Comparison of ENCODE assay signal across 14 cellular contexts in the genomic region with DNA sequence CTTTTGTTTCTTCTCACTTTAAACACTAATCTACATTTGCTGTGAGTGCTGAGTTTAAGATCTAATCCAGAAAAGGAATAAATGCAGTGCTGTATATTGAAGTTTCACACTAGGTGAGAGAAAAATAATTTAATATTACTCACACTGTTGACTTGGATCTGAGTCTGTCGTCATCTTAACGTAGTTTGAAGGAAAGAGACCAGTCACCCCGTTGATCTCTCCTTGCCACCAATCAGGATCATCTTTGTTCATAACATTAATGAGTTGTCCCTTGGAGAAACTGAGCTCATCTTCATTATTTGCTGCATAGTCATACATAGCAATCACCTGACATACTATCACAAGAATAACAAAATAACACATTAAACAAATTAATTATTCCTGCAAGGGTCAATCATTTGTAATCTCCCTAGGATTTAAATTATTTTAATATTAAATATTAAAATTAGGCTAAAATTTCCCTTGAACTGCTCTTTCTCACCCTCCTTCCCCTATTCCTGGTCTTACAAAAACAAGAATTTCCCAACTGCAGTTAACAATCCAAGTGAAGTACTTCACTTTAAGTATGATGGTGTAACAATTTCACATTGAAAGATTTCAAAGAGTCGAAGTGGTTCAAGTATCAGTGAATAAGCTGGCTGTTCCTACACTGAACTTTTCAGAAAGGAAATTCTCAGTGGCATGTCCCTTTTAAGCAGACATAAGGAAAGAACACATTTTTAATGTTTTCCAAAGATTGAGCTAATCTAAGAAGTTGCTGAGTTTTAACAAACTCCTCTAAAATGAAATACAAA.
DNase-seq lines count a peak whose midpoint lies in the region; ATAC-seq and TF ChIP-seq lines count a peak whose summit lies in the region.
"Had no signal": no experiment of that assay in that cellular context is flagged by ENCODE, and none has a peak within 500 bp of the region (broad histone marks: within the 10 kb centered on the region; RNA-seq: fewer than 3 reads in every experiment).

No MANE protein-coding gene starts in this region.

- TF ChIP-seq CTCF in IMR-90 (conservative IDR thresholded peaks at IDR 0.05; ENCODE audit: low read depth, low read length) = no peak
- TF ChIP-seq CTCF in choroid plexus epithelial cell (conservative IDR thresholded peaks at IDR 0.05; ENCODE audit: low read depth, low read length) = no peak
- no peak for TF ChIP-seq CTCF in lung (IDR thresholded peaks at IDR 0.05; ENCODE audit: control extremely low read depth, extremely low read depth)
- no peak for TF ChIP-seq CTCF in sigmoid colon (IDR thresholded peaks at IDR 0.05)

- no peak overlapping the region for H3K4me2 ChIP-seq in IMR-90 (ENCODE audit: low read depth, low read length)
- H3K4me2 ChIP-seq: KMS-11 had no signal

- no peak overlapping the region for H3K56ac ChIP-seq in IMR-90 (ENCODE audit: extremely low read depth, insufficient read depth, low read length)

- ATAC-seq in IMR-90 (ENCODE audit: low read depth) (no peak), lung (ENCODE audit: insufficient read depth, low FRiP score) (peak; percentile 11), HG02763 (IDR thresholded peaks at IDR 0.05; ENCODE audit: unreplicated experiment) (no peak)
- ATAC-seq: CD8-positive, alpha-beta T cell had no signal

- H3K9ac ChIP-seq in IMR-90 (ENCODE audit: low read depth, low read length) = no peak overlapping the region
- H3K9ac ChIP-seq: KMS-11 had no signal

- no peak overlapping the region for H2AK5ac ChIP-seq in IMR-90 (ENCODE audit: low read depth, low read length)

- DNase-seq in ELR (ENCODE audit: low read depth) (peak; percentile 34), IMR-90 (peak; percentile 59), choroid plexus epithelial cell (ENCODE audit: low read depth) (peak; percentile 11), lung (ENCODE audit: low spot score) (no peak), DMS153 treated with DMSO at 0.1 percent for 48 hours (lab: John Stamatoyannopoulos, UW; ENCODE audit: unreplicated experiment) (no peak), sigmoid colon (no peak)
- DNase-seq: CD8-positive, alpha-beta T cell; MM.1S; NCI-H1105; NCI-H187 treated with DMSO at 0.1 percent for 48 hours; NCI-H524; SIG-M5 had no signal

- in situ Hi-C loops in IMR-90 (cut with MboI; ENCODE audit: low sequenced_read_pairs) = no loop called here

- H3K14ac ChIP-seq in IMR-90 (replicated peaks; ENCODE audit: low read depth, low read length) = no peak overlapping the region

- no peak overlapping the region for H3K4ac ChIP-seq in IMR-90 (ENCODE audit: low read depth, low read length)

- H3K9me1 ChIP-seq in IMR-90 (ENCODE audit: insufficient read depth, low read length) = no peaks in the 10 kb centered on the region; the same call in 1 of the 2 replicates

- H2BK120ac ChIP-seq in IMR-90 (ENCODE audit: low read depth, low read length) = no peak overlapping the region

- H3K4me1 ChIP-seq in IMR-90 (ENCODE audit: control insufficient read depth, insufficient read depth, low read length) (peaks cover 2% of the 10 kb centered on the region; the same call in 1 of the 2 replicates), lung (ENCODE audit: control insufficient read depth in 2 of 2, insufficient read depth in 2 of 2, low read length in 2 of 2) (peaks cover 0 to 2% of the 10 kb centered on the region in 2 donors), sigmoid colon (no peaks in the 10 kb centered on the region)

- H2AFZ ChIP-seq in IMR-90 (replicated peaks; ENCODE audit: low read length, poor library complexity) = no peak overlapping the region

- TF ChIP-seq EP300 in sigmoid colon (IDR thresholded peaks at IDR 0.05) = no peak

- H2BK5ac ChIP-seq in IMR-90 (ENCODE audit: low read depth, low read length, poor library complexity, severe bottlenecking) = no peak overlapping the region

- no peak overlapping the region for H2BK15ac ChIP-seq in IMR-90 (ENCODE audit: low read depth, low read length)

- no peak overlapping the region for H3K27ac ChIP-seq in IMR-90 (ENCODE audit: insufficient read depth, low read length)
- no peak overlapping the region for H3K27ac ChIP-seq in lung (ENCODE audit: low read depth in 1 of 2, low read length in 1 of 2)
- H3K27ac ChIP-seq in sigmoid colon = no peak overlapping the region
- H3K27ac ChIP-seq: KMS-11 had no signal

- H3K18ac ChIP-seq in IMR-90 (ENCODE audit: low read depth, low read length) = no peak overlapping the region

- H3K9me3 ChIP-seq in IMR-90 (ENCODE audit: control insufficient read depth, insufficient read depth, low read length) (no peaks in the 10 kb centered on the region), lung (ENCODE audit: control insufficient read depth in 2 of 2, insufficient read depth in 1 of 2, low read length in 1 of 2) (no peaks in the 10 kb centered on the region), sigmoid colon (no peaks in the 10 kb centered on the region)

- peaks cover 17% of the 10 kb centered on the region for H3K36me3 ChIP-seq in IMR-90 (ENCODE audit: control insufficient read depth, insufficient read depth, low read length)
- peaks cover 12 to 28% of the 10 kb centered on the region in 2 donors for H3K36me3 ChIP-seq in lung (ENCODE audit: control insufficient read depth in 2 of 2, insufficient read depth in 2 of 2, low read length in 2 of 2)
- H3K36me3 ChIP-seq in sigmoid colon = peaks cover 0 to 88% (median 12%) of the 10 kb centered on the region in 4 donors

- H3K23ac ChIP-seq in IMR-90 (ENCODE audit: low read depth, low read length) = no peak overlapping the region

- intact Hi-C loops in IMR-90 (cut with micrococcal nuclease) = no loop called here
- intact Hi-C loops in sigmoid colon (cut with DNase I) = no loop called here

- TF ChIP-seq POLR2A in IMR-90 (IDR thresholded peaks at IDR 0.05; ENCODE audit: low read depth, low read length) (no peak), sigmoid colon (IDR thresholded peaks at IDR 0.05) (no peak)

- no peak for TF ChIP-seq RAD21 in IMR-90 (IDR thresholded peaks at IDR 0.05; ENCODE audit: low read length)

- H2BK20ac ChIP-seq in IMR-90 (ENCODE audit: low read depth, low read length) = no peak overlapping the region

- no TSS peak for BruUV-seq in IMR-90 (replicated peaks; lab: Mats Ljungman, UMichigan)

- no peak overlapping the region for H4K91ac ChIP-seq in IMR-90 (ENCODE audit: insufficient read depth, low read depth, low read length)

- H4K8ac ChIP-seq in IMR-90 (ENCODE audit: low read depth in 2 of 2, low read length in 2 of 2) = no peak overlapping the region

- no peaks in the 10 kb centered on the region for H3K79me1 ChIP-seq in IMR-90 (ENCODE audit: low read depth in 1 of 2, low read length in 2 of 2)

- no peak overlapping the region for H4K5ac ChIP-seq in IMR-90 (ENCODE audit: low read depth, low read length)

- no peak overlapping the region for H3K4me3 ChIP-seq in IMR-90 (ENCODE audit: insufficient read depth, low read depth, low read length)
- H3K4me3 ChIP-seq in choroid plexus epithelial cell (ENCODE audit: low read depth, low read length) = no peak overlapping the region
- H3K4me3 ChIP-seq in lung = no peak overlapping the region
- no peak overlapping the region for H3K4me3 ChIP-seq in sigmoid colon

- H2AK9ac ChIP-seq in IMR-90 (replicated peaks; ENCODE audit: low read depth, low read length, poor library complexity) = no peak overlapping the region

- CTCF ChIA-PET in IMR-90 (lab: Yijun Ruan, JAX) = interaction anchor here (0.7 to 0.9 kb wide), 2 partner anchors 10 to 22 kb away, joined by 3 to 4 read pairs; no protein-coding TSS in a partner anchor

- H3K27me3 ChIP-seq in IMR-90 (ENCODE audit: control insufficient read depth, insufficient read depth, low read length) (no peaks in the 10 kb centered on the region), lung (ENCODE audit: control insufficient read depth, insufficient read depth) (no peaks in the 10 kb centered on the region), sigmoid colon (no peaks in the 10 kb centered on the region)

- POLR2A ChIA-PET in IMR-90 (lab: Charles Lee; ENCODE audit: unreplicated experiment) = no interaction called here

- dilution Hi-C loops in IMR-90 (cut with HindIII; ENCODE audit: low sequenced_read_pairs, unreplicated experiment) = no loop called here

- no peaks in the 10 kb centered on the region for H4K20me1 ChIP-seq in IMR-90 (ENCODE audit: insufficient read depth, low read length)

- no CpG with 5 or more reads among the region's 4 CpGs for WGBS in IMR-90 (ENCODE audit: extremely low coverage in 2 of 2, insufficient read length in 1 of 2), 2 experiments
- WGBS in lung, 2 donors = 67 to 72% methylated on average over 4 of the region's 4 CpGs
- WGBS in sigmoid colon, 2 donors = 94% methylated on average over 4 of the region's 4 CpGs

TF ChIP-seq in IMR-90, 13 proteins besides CTCF, POLR2A, EP300 and RAD21:
- TF ChIP-seq USF2 (IDR thresholded peaks at IDR 0.05; ENCODE audit: low read depth, low read length) (no peak), RFX5 (IDR thresholded peaks at IDR 0.05; ENCODE audit: low read depth, low read length) (no peak), NFE2L2 (IDR thresholded peaks at IDR 0.05; ENCODE audit: low read depth, low read length) (no peak), BHLHE40 (IDR thresholded peaks at IDR 0.05; ENCODE audit: low read depth, low read length) (no peak), SMC3 (IDR thresholded peaks at IDR 0.05; ENCODE audit: low read depth, low read length) (no peak), RCOR1 (IDR thresholded peaks at IDR 0.05; ENCODE audit: insufficient replicate concordance, low read length) (no peak), MAFK (IDR thresholded peaks at IDR 0.05; ENCODE audit: low read depth, low read length) (no peak), FOS (IDR thresholded peaks at IDR 0.05; ENCODE audit: low read depth, low read length) (no peak), MAZ (IDR thresholded peaks at IDR 0.05; ENCODE audit: borderline replicate concordance, low read depth, low read length) (no peak)
- TF ChIP-seq, protein P1, sequence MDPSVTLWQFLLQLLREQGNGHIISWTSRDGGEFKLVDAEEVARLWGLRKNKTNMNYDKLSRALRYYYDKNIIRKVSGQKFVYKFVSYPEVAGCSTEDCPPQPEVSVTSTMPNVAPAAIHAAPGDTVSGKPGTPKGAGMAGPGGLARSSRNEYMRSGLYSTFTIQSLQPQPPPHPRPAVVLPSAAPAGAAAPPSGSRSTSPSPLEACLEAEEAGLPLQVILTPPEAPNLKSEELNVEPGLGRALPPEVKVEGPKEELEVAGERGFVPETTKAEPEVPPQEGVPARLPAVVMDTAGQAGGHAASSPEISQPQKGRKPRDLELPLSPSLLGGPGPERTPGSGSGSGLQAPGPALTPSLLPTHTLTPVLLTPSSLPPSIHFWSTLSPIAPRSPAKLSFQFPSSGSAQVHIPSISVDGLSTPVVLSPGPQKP (IDR thresholded peaks at IDR 0.05; ENCODE audit: borderline replicate concordance, low read depth, low read length) = no peak

Comparison
In these comparisons a context has a peak if more than half of its experiments do, and no peak if none do; other contexts are left out.
1. DNase-seq: peak in ELR (single experiment), IMR-90 (single experiment) and choroid plexus epithelial cell (single experiment); none in lung (single experiment), DMS153 treated with DMSO at 0.1 percent for 48 hours (single experiment) and sigmoid colon (single experiment).